10 cellular contexts compared by ENCODE assay signal in genomic region chr14:68544150-68544892, GRCh38.
DNase-seq lines count a peak whose midpoint lies in the region; ATAC-seq and TF ChIP-seq lines count a peak whose summit lies in the region.
"Had no signal": no experiment of that assay in that cellular context is flagged by ENCODE, and none has a peak within 500 bp of the region (broad histone marks: within the 10 kb centered on the region; RNA-seq: fewer than 3 reads in every experiment).

No MANE protein-coding gene starts in this region.

- H3K27ac ChIP-seq in esophagus squamous epithelium (peak overlapping the region; percentile 94 to 99 (median 96)), neural progenitor cell (no peak overlapping the region)

- H3K9me3 Mint-ChIP-seq in stimulated activated naive CD8-positive, alpha-beta T cell treated with anti-CD3 and anti-CD28 coated beads, Interleukin-15, amount 100 ng/mL, for 72 hours = no peaks in the 10 kb centered on the region
- peaks cover 11% of the 10 kb centered on the region for H3K9me3 Mint-ChIP-seq in neural progenitor cell

- TF ChIP-seq CTCF in esophagus squamous epithelium (IDR thresholded peaks at IDR 0.05) (no peak), neural progenitor cell (IDR thresholded peaks at IDR 0.05) (no peak)

- H3K4me1 ChIP-seq in esophagus squamous epithelium (peaks cover 46 to 83% (median 49%) of the 10 kb centered on the region in 3 donors), neural progenitor cell (peaks cover 41% of the 10 kb centered on the region)

- no peaks in the 10 kb centered on the region for H3K79me2 ChIP-seq in neural progenitor cell (ENCODE audit: low read depth)

- WGBS in esophagus squamous epithelium, 2 donors = 26 to 44% methylated on average over 5 of the region's 5 CpGs

- H3K9me3 ChIP-seq in esophagus squamous epithelium (no peaks in the 10 kb centered on the region), neural progenitor cell (ENCODE audit: low read depth) (no peaks in the 10 kb centered on the region)

- H3K27me3 ChIP-seq in esophagus squamous epithelium (no peaks in the 10 kb centered on the region), neural progenitor cell (no peaks in the 10 kb centered on the region)

- TF ChIP-seq POLR2A in esophagus squamous epithelium (IDR thresholded peaks at IDR 0.05) = peak in 1 of 4 donors; percentile 30
- TF ChIP-seq POLR2A in erythroblast (IDR thresholded peaks at IDR 0.05; ENCODE audit: low read length) = no peak

- no peak overlapping the region for H3K27ac Mint-ChIP-seq in stimulated activated naive CD8-positive, alpha-beta T cell treated with anti-CD3 and anti-CD28 coated beads, Interleukin-15, amount 100 ng/mL, for 72 hours
- H3K27ac Mint-ChIP-seq in neural progenitor cell = peak overlapping the region; percentile 16
- H3K27ac Mint-ChIP-seq: CD4-positive, CD25-positive, alpha-beta regulatory T cell; WTC11 had no signal

- H4K20me1 ChIP-seq in neural progenitor cell (ENCODE audit: low read depth) = no peaks in the 10 kb centered on the region

- no peak overlapping the region for H3K4me3 ChIP-seq in esophagus squamous epithelium
- H3K4me3 ChIP-seq in neural progenitor cell = no peak overlapping the region

- peak; percentile 15 for DNase-seq in stimulated activated naive CD8-positive, alpha-beta T cell treated with anti-CD3 and anti-CD28 coated beads, Interleukin-15, Interleukin-2, amounts not matched to agents 100 U/mL and 50 U/mL, for 24 hours
- DNase-seq in stimulated activated naive CD8-positive, alpha-beta T cell treated with anti-CD3 and anti-CD28 coated beads, Interleukin-15, amount 100 ng/mL, for 72 hours = no peak
- DNase-seq in esophagus squamous epithelium (lab: John Stamatoyannopoulos, UW) = no peak
- no peak for DNase-seq in neural progenitor cell (ENCODE audit: low spot score)
- no peak for DNase-seq in erythroblast (lab: John Stamatoyannopoulos, UW)
- no peak for DNase-seq in effector CD8-positive, alpha-beta T cell (lab: John Stamatoyannopoulos, UW)
- DNase-seq: CD4-positive, CD25-positive, alpha-beta regulatory T cell had no signal

- peaks cover 11% of the 10 kb centered on the region for H3K36me3 Mint-ChIP-seq in neural progenitor cell
- H3K36me3 Mint-ChIP-seq: WTC11 had no signal

- H3F3A ChIP-seq in neural progenitor cell (ENCODE audit: low read depth) = peaks cover 36% of the 10 kb centered on the region

- no peak overlapping the region for H2AFZ ChIP-seq in neural progenitor cell (replicated peaks)

- H3K4me1 Mint-ChIP-seq in stimulated activated naive CD8-positive, alpha-beta T cell treated with anti-CD3 and anti-CD28 coated beads, Interleukin-15, amount 100 ng/mL, for 72 hours = no peaks in the 10 kb centered on the region
- peaks cover 75% of the 10 kb centered on the region for H3K4me1 Mint-ChIP-seq in neural progenitor cell

- H3K36me3 ChIP-seq in esophagus squamous epithelium = no peaks in the 10 kb centered on the region
- H3K36me3 ChIP-seq in neural progenitor cell = no peaks in the 10 kb centered on the region

- H3K27me3 Mint-ChIP-seq in stimulated activated naive CD8-positive, alpha-beta T cell treated with anti-CD3 and anti-CD28 coated beads, Interleukin-15, amount 100 ng/mL, for 72 hours = no peaks in the 10 kb centered on the region
- peaks cover 13% of the 10 kb centered on the region for H3K27me3 Mint-ChIP-seq in neural progenitor cell (ENCODE audit: insufficient read depth, low read depth)
- H3K27me3 Mint-ChIP-seq: CD4-positive, CD25-positive, alpha-beta regulatory T cell had no signal

- intact Hi-C loops in esophagus squamous epithelium (cut with DNase I) = loop anchor here (10.0 kb wide), 2 partner anchors 130 to 240 kb away; no protein-coding TSS in a partner anchor

- H3K4me3 Mint-ChIP-seq in stimulated activated naive CD8-positive, alpha-beta T cell treated with anti-CD3 and anti-CD28 coated beads, Interleukin-15, amount 100 ng/mL, for 72 hours = no peak overlapping the region
- H3K4me3 Mint-ChIP-seq in neural progenitor cell = no peak overlapping the region
- H3K4me3 Mint-ChIP-seq: CD4-positive, CD25-positive, alpha-beta regulatory T cell; WTC11 had no signal

- ATAC-seq in stimulated activated naive CD8-positive, alpha-beta T cell treated with anti-CD3 and anti-CD28 coated beads, Interleukin-15, Interleukin-2, amounts not matched to agents 100 U/mL and 50 U/mL, for 24 hours = peak; percentile 55
- no peak for ATAC-seq in stimulated activated naive CD8-positive, alpha-beta T cell treated with anti-CD3 and anti-CD28 coated beads, Interleukin-15, amount 100 ng/mL, for 72 hours
- ATAC-seq in GM21529 (IDR thresholded peaks at IDR 0.05; ENCODE audit: unreplicated experiment) (no peak), HG02571 (IDR thresholded peaks at IDR 0.05; ENCODE audit: unreplicated experiment) (no peak)
- ATAC-seq: WTC11 had no signal

- H3K4me2 ChIP-seq in neural progenitor cell = no peak overlapping the region

- no peak overlapping the region for H3K9ac ChIP-seq in neural progenitor cell
